In the genomic region with DNA sequence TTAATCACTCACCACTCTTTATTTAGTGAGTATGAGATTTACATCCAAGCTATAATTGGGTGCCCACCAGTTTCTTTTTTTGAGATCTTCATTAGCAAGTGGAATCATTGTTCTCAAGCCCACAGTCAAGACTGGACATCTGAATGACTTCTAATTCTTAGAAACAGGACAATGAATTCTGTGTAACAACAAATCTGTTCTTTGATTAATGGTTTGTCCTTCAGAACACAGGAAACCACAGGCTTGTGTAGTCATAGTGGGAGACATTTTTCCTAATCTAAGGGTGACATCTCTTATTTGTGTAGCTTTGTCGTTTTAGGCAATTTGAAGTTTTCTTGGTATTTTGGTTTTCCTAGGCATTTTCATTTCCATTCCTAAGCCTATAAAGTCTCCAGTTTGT, we compare ENCODE assay signal across 17 cellular contexts.
DNase-seq lines count a peak whose midpoint lies in the region; ATAC-seq and TF ChIP-seq lines count a peak whose summit lies in the region.
"Had no signal": no experiment of that assay in that cellular context is flagged by ENCODE, and none has a peak within 500 bp of the region (broad histone marks: within the 10 kb centered on the region; RNA-seq: fewer than 3 reads in every experiment).

No MANE protein-coding gene starts in this region.

- H3K27me3 ChIP-seq in neuron (ENCODE audit: insufficient read depth, low read length), result no peaks in the 10 kb centered on the region

- H2AFZ ChIP-seq in neuron (ENCODE audit: low read depth, low read length), result peak overlapping the region; percentile 9

- TF ChIP-seq CTCF in astrocyte of the spinal cord (IDR thresholded peaks at IDR 0.05; ENCODE audit: low read depth, low read length), result no peak

- no peaks in the 10 kb centered on the region for H3K4me1 ChIP-seq in neuron (ENCODE audit: insufficient read depth, low read length)

- peak; percentile 41 for ATAC-seq in GM18502 (IDR thresholded peaks at IDR 0.05; ENCODE audit: poor library complexity, unreplicated experiment)
- ATAC-seq in HG02623 (IDR thresholded peaks at IDR 0.05; ENCODE audit: unreplicated experiment), result no peak
- no peak for ATAC-seq in HG03442 (IDR thresholded peaks at IDR 0.05; ENCODE audit: unreplicated experiment)

- in situ Hi-C loops in astrocyte of the spinal cord (cut with HindIII; ENCODE audit: low sequenced_read_pairs), result no loop called here

- no peaks in the 10 kb centered on the region for H3K36me3 ChIP-seq in neuron (ENCODE audit: insufficient read depth, low read length)

- H3K9me3 ChIP-seq in neuron (ENCODE audit: low read length), result no peaks in the 10 kb centered on the region

- no peak overlapping the region for H3K4me3 ChIP-seq in astrocyte of the spinal cord (ENCODE audit: low read depth, low read length)
- H3K4me3 ChIP-seq in neuron (ENCODE audit: low read length), result no peak overlapping the region

- DNase-seq in OCI-M1 (lab: John Stamatoyannopoulos, UW), result peak; percentile 72
- DNase-seq in astrocyte of the spinal cord (ENCODE audit: low read depth, low spot score), result peak; percentile 22
- no peak for DNase-seq in nucleus accumbens (lab: John Stamatoyannopoulos, UW)
- DNase-seq in activated naive CD4-positive, alpha-beta T cell (lab: John Stamatoyannopoulos, UW), result no peak
- DNase-seq: ACHN, DMS153, DND-41, MM.1S, NCI-H2029, NCI-H2227 treated with DMSO at 0.1 percent for 48 hours, NCI-H526 treated with DMSO at 0.1 percent for 48 hours, SHP77, SW 1271 had no signal

Comparison
In these comparisons a context has a peak if more than half of its experiments do, and no peak if none do; other contexts are left out.
1. DNase-seq: peak in OCI-M1 (single experiment) and astrocyte of the spinal cord (single experiment); none in nucleus accumbens (0 of 56) and activated naive CD4-positive, alpha-beta T cell (0 of 4).